In genomic region chr17:60525624-60526514, GRCh38 we compare ENCODE assay signal across 8 cellular contexts. TPM values are rescaled to one million over a fixed set of nuclear protein-coding genes. Genes with fewer than 3 reads are reported as not detected.
DNase-seq lines count a peak whose midpoint lies in the region; ATAC-seq and TF ChIP-seq lines count a peak whose summit lies in the region.

APPBP2 (minus strand) TSS chr17:60526242; CDS start chr17:60525931, 311 bp downstream.

- H3K4me3 Mint-ChIP-seq in activated CD4-positive, alpha-beta memory T cell treated with anti-CD3 and anti-CD28 coated beads, Interleukin-2, amount 10 ng/mL, durations not matched to agents 7 days and 5 days, result peak within 1 kb of the TSS; percentile 99

- peaks cover 22% of the 10 kb centered on the region for H3K36me3 Mint-ChIP-seq in activated CD4-positive, alpha-beta memory T cell treated with anti-CD3 and anti-CD28 coated beads, Interleukin-2, amount 10 ng/mL, durations not matched to agents 7 days and 5 days (ENCODE audit: low read depth)

- peaks cover 5 to 31% (median 18%) of the 10 kb centered on the region in 11 experiments; a peak in 21 of 22 replicates for H3K36me3 ChIP-seq in BLaER1 treated with 17β-estradiol and CSF1 and Interleukin-3, amounts not matched to agents 10 nM and 100 nM

- peaks cover 6 to 32% (median 25%) of the 10 kb centered on the region in 10 experiments for H3K4me1 ChIP-seq in BLaER1 treated with 17β-estradiol and CSF1 and Interleukin-3, amounts not matched to agents 10 nM and 100 nM

- peak within 1 kb of the TSS; percentile 88 to 97 (median 95) for H3K27ac ChIP-seq in BLaER1 treated with 17β-estradiol and CSF1 and Interleukin-3, amounts not matched to agents 10 nM and 100 nM
- H3K27ac ChIP-seq in dorsolateral prefrontal cortex, result peak within 1 kb of the TSS; percentile 76 to 100 (median 99)

- CTCF ChIA-PET in activated CD4-positive, alpha-beta memory T cell treated with anti-CD3 and anti-CD28 coated beads, Interleukin-2, amount 10 ng/mL, durations not matched to agents 7 days and 5 days (lab: Charles Lee), result interaction anchor here (1.2 to 2.4 kb wide), 4 partner anchors 44 to 112 kb away, joined by 3 to 18 read pairs (median 4); partner anchors contain the start of gene PPM1D

- 0% methylated on average over 69 to 72 of the region's 72 CpGs for WGBS in lower leg skin, 2 donors

- peak; percentile 84 for DNase-seq in NCI-H748 (lab: John Stamatoyannopoulos, UW; ENCODE audit: unreplicated experiment)
- DNase-seq in activated CD4-positive, alpha-beta memory T cell treated with anti-CD3 and anti-CD28 coated beads, Interleukin-2, amount 10 ng/mL, durations not matched to agents 7 days and 5 days, result peak; percentile 75
- peak; percentile 78 to 92 (median 88) for DNase-seq in dorsolateral prefrontal cortex
- DNase-seq in lower leg skin (ENCODE audit: low spot score in 2 of 2), result peak; percentile 82 to 97
- peak; percentile 61 to 62 for DNase-seq in stimulated activated CD4-positive, alpha-beta T cell treated with anti-CD3 and anti-CD28 coated beads, Interleukin-4, amount 100 ng/mL, for 48 hours (ENCODE audit: low read depth in 2 of 2)

- no peaks in the 10 kb centered on the region for H3K9me3 Mint-ChIP-seq in activated CD4-positive, alpha-beta memory T cell treated with anti-CD3 and anti-CD28 coated beads, Interleukin-2, amount 10 ng/mL, durations not matched to agents 7 days and 5 days

- peak within 1 kb of the TSS; percentile 75 to 98 (median 90) for H3K4me3 ChIP-seq in BLaER1 treated with 17β-estradiol and CSF1 and Interleukin-3, amounts not matched to agents 10 nM and 100 nM
- H3K4me3 ChIP-seq in dorsolateral prefrontal cortex, result peak within 1 kb of the TSS; percentile 70 to 99 (median 93)
- H3K4me3 ChIP-seq in lower leg skin (ENCODE audit: low read depth, poor library complexity, severe bottlenecking), result peak within 1 kb of the TSS; percentile 92

- peaks cover 36% of the 10 kb centered on the region for H3K4me1 Mint-ChIP-seq in activated CD4-positive, alpha-beta memory T cell treated with anti-CD3 and anti-CD28 coated beads, Interleukin-2, amount 10 ng/mL, durations not matched to agents 7 days and 5 days

- POLR2A ChIA-PET in activated CD4-positive, alpha-beta memory T cell treated with anti-CD3 and anti-CD28 coated beads, Interleukin-2, amount 10 ng/mL, durations not matched to agents 7 days and 5 days (lab: Charles Lee), result interaction anchor here (0.8 to 2.5 kb wide), 5 partner anchors 14 to 152 kb away, joined by 3 to 9 read pairs (median 4); partner anchors contain the start of genes BCAS3 and PPM1D

- TF ChIP-seq POLR2A in lower leg skin (IDR thresholded peaks at IDR 0.05), result peak in 1 of 2 donors; percentile 60

- TF ChIP-seq CTCF in dorsolateral prefrontal cortex (IDR thresholded peaks at IDR 0.05 in 54 of 56, conservative IDR thresholded peaks at IDR 0.05 in 2 of 56; ENCODE audit: low read depth in 1 of 56, partially characterized antibody in 56 of 56) (peak in 17 of 56 donors; percentile 5 to 48 (median 25)), lower leg skin (IDR thresholded peaks at IDR 0.05) (no peak)

- ATAC-seq in GM19351 (IDR thresholded peaks at IDR 0.05; ENCODE audit: unreplicated experiment) (peak; percentile 87), HG03520 (IDR thresholded peaks at IDR 0.05; ENCODE audit: unreplicated experiment) (peak; percentile 90)

- H3K27me3 ChIP-seq in BLaER1 treated with 17β-estradiol and CSF1 and Interleukin-3, amounts not matched to agents 10 nM and 100 nM, result no peaks in the 10 kb centered on the region
- no peaks in the 10 kb centered on the region for H3K27me3 ChIP-seq in dorsolateral prefrontal cortex

- H3K27ac Mint-ChIP-seq in activated CD4-positive, alpha-beta memory T cell treated with anti-CD3 and anti-CD28 coated beads, Interleukin-2, amount 10 ng/mL, durations not matched to agents 7 days and 5 days, result peak within 1 kb of the TSS; percentile 95

- H3K4me2 ChIP-seq in BLaER1 treated with 17β-estradiol and CSF1 and Interleukin-3, amounts not matched to agents 10 nM and 100 nM, result peak within 1 kb of the TSS; percentile 77 to 92 (median 86)

- peaks cover 27 to 47% (median 41%) of the 10 kb centered on the region in 11 experiments; a peak in 19 of 22 replicates for H4K20me1 ChIP-seq in BLaER1 treated with 17β-estradiol and CSF1 and Interleukin-3, amounts not matched to agents 10 nM and 100 nM

- no peaks in the 10 kb centered on the region for H3K27me3 Mint-ChIP-seq in activated CD4-positive, alpha-beta memory T cell treated with anti-CD3 and anti-CD28 coated beads, Interleukin-2, amount 10 ng/mL, durations not matched to agents 7 days and 5 days

- H3K9me3 ChIP-seq in BLaER1 treated with 17β-estradiol and CSF1 and Interleukin-3, amounts not matched to agents 10 nM and 100 nM (replicated peaks in 1 of 11), result peaks cover 0 to 19% (median 9%) of the 10 kb centered on the region in 11 experiments; a peak in 13 of 22 replicates

- intact Hi-C loops in dorsolateral prefrontal cortex (cut with DNase I) (loop anchor here (2.0 to 5.0 kb wide), 3 partner anchors 41 to 84 kb away; partner anchors contain the start of gene PPM1D (in 2 of the 2)), lower leg skin (cut with DNase I; ENCODE audit: low total_unique reads) (no loop called here)

- H3K9ac ChIP-seq in BLaER1 treated with 17β-estradiol and CSF1 and Interleukin-3, amounts not matched to agents 10 nM and 100 nM, result peak within 1 kb of the TSS; percentile 92 to 98 (median 96)

RNA-seq across cellular contexts. Expression of gene APPBP2, which starts in this region (rescaled TPM):
- 10 to 100 TPM; 34.9 to 36.0 TPM for total RNA-seq in activated CD4-positive, alpha-beta memory T cell treated with anti-CD3 and anti-CD28 coated beads, Interleukin-2, amount 10 ng/mL, durations not matched to agents 7 days and 5 days
- total RNA-seq in dorsolateral prefrontal cortex (10 to 100 TPM; 44.7 to 85.8 (median 66.2) TPM), lower leg skin (10 to 100 TPM; 14.8 to 21.6 (median 17.1) TPM)

Comparison
In these comparisons a context has a peak if more than half of its experiments do, and no peak if none do; other contexts are left out.
1. Peak in every context shown above with its lines: DNase-seq, ATAC-seq, H3K4me3 ChIP-seq and H3K27ac ChIP-seq.